8 cellular contexts compared by ENCODE assay signal in the genomic region with DNA sequence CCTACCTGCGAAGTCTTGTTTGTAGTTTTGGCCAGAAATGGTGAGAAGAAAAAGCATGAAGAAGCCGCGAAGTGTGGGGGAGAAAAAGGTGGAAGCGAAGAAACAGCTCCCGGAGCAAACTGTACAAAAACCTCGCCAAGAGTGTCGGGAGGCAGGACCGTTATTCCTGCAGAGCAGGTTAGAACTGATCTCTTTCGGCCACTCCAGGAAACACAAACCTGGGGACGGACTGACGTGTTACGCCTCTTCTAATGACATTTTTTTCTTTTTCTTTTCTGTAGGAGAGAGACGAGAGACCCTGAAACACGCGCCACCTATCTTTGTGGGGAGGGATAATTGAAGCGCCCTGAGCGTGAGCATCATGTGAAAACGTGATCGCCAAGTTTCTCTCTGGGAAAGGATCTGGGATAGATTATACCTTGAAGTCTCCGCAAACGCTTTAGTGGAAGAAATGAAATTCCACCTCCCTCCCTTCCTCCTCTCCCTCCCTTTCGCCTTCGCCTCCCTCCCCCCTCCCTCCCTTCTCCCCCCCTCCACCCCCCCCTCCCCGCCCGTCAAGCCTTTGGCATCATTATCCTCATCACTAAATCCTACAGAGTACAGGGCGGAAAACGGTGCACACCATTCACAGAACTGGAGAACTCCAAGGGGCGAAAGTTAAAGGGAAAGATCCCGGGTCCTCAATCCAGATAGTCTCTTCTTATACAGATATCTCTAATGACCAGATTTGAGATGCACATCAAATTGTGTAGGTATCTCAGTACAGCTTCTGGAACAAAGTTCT. TPM values are rescaled to one million over a fixed set of nuclear protein-coding genes. Genes with fewer than 3 reads are reported as not detected.
DNase-seq lines count a peak whose midpoint lies in the region; ATAC-seq and TF ChIP-seq lines count a peak whose summit lies in the region.

A gene (minus strand): TSS at position 186 of the 784 bp plus-strand sequence. CDS start 2,769 bp downstream, outside the sequence.

- peak; percentile 53 for TF ChIP-seq POLR2A in right lobe of liver (IDR thresholded peaks at IDR 0.05)

- no peaks in the 10 kb centered on the region for H3K9me3 ChIP-seq in SJSA1 (replicated peaks)
- no peaks in the 10 kb centered on the region for H3K9me3 ChIP-seq in right lobe of liver
- H3K9me3 ChIP-seq in stomach smooth muscle (ENCODE audit: control insufficient read depth in 2 of 2, low read length in 2 of 2): no peaks in the 10 kb centered on the region

- WGBS in right lobe of liver (ENCODE audit: insufficient coverage, low coverage, low lambda C conversion rate, missing lambda C conversion rate): under 1% methylated on average over 27 of the region's 29 CpGs

- TF ChIP-seq CTCF in HFF-Myc (IDR thresholded peaks at IDR 0.05; ENCODE audit: low read depth, low read length, missing control alignments) (peak; percentile 76), dorsolateral prefrontal cortex (IDR thresholded peaks at IDR 0.05 in 54 of 56, conservative IDR thresholded peaks at IDR 0.05 in 2 of 56; ENCODE audit: low read depth in 1 of 56, partially characterized antibody in 56 of 56) (peak in 54 of 56 donors; percentile 32 to 74 (median 58)), right lobe of liver (IDR thresholded peaks at IDR 0.05) (peak; percentile 29 to 36 (median 32))

- peak within 1 kb of the TSS; percentile 79 to 82 for H3K9ac ChIP-seq in stomach smooth muscle (ENCODE audit: low read length in 2 of 2)

- ATAC-seq in right lobe of liver (peak; percentile 20 to 33 (median 26)), GM19023 (IDR thresholded peaks at IDR 0.05; ENCODE audit: unreplicated experiment) (no peak)

- H3K4me1 ChIP-seq in SJSA1 (replicated peaks): peaks cover 39% of the 10 kb centered on the region
- peaks cover 0 to 4% (median 0%) of the 10 kb centered on the region in 4 donors for H3K4me1 ChIP-seq in right lobe of liver
- H3K4me1 ChIP-seq in stomach smooth muscle (ENCODE audit: control insufficient read depth, insufficient read depth, low read length): peaks cover 11% of the 10 kb centered on the region

- peaks cover 8% of the 10 kb centered on the region for H3K36me3 ChIP-seq in SJSA1
- no peaks in the 10 kb centered on the region for H3K36me3 ChIP-seq in right lobe of liver
- no peaks in the 10 kb centered on the region for H3K36me3 ChIP-seq in stomach smooth muscle (ENCODE audit: control insufficient read depth in 2 of 2, insufficient read depth in 2 of 2, low read length in 2 of 2)

- peak within 1 kb of the TSS; percentile 100 for H3K27ac ChIP-seq in SJSA1
- peak within 1 kb of the TSS; percentile 95 to 100 (median 100) for H3K27ac ChIP-seq in dorsolateral prefrontal cortex
- H3K27ac ChIP-seq in right lobe of liver: peak within 1 kb of the TSS; percentile 84 to 96 (median 89)
- peak within 1 kb of the TSS; percentile 73 for H3K27ac ChIP-seq in stomach smooth muscle (ENCODE audit: low read length)

- intact Hi-C loops in dorsolateral prefrontal cortex (cut with DNase I) (loop anchor here (2.0 to 10.0 kb wide), 9 partner anchors 187 to 1235 kb away; a partner anchor contains a TSS), right lobe of liver (cut with DNase I) (no loop called here)

- H3K4me3 ChIP-seq in HFF-Myc (replicated peaks; ENCODE audit: low read depth, low read length) (peak within 1 kb of the TSS; percentile 65), SJSA1 (peak within 1 kb of the TSS; percentile 95), dorsolateral prefrontal cortex (peak within 1 kb of the TSS; percentile 57 to 100 (median 85)), right lobe of liver (peak within 1 kb of the TSS; percentile 31 to 57 (median 51)), stomach smooth muscle (ENCODE audit: low read length in 2 of 2) (peak within 1 kb of the TSS; percentile 76 to 83)

- DNase-seq in CD1c-positive myeloid dendritic cell (ENCODE audit: extremely low spot score) (peak; percentile 73), HFF-Myc (ENCODE audit: extremely low read depth, low read depth) (peak; percentile 91), SJSA1 (ENCODE audit: low read depth in 1 of 2, low spot score in 2 of 2) (peak; percentile 60 to 84), dorsolateral prefrontal cortex (peak in 4 of 10 donors; percentile 54 to 75 (median 60)), right lobe of liver (peak in 1 of 3 donors; percentile 30), SW 1271 (lab: John Stamatoyannopoulos, UW) (no peak)

- no peaks in the 10 kb centered on the region for H3K27me3 ChIP-seq in SJSA1 (replicated peaks)
- H3K27me3 ChIP-seq in dorsolateral prefrontal cortex: no peaks in the 10 kb centered on the region
- H3K27me3 ChIP-seq in right lobe of liver: peaks cover 0 to 4% of the 10 kb centered on the region in 2 donors
- peaks cover 28 to 67% of the 10 kb centered on the region in 2 donors for H3K27me3 ChIP-seq in stomach smooth muscle (ENCODE audit: control insufficient read depth in 1 of 2, insufficient read depth in 2 of 2, low read length in 2 of 2)

RNA-seq across cellular contexts. Expression of the gene that starts here (rescaled TPM):
- 40.0 and 48.0 TPM in 2 replicates for total RNA-seq in SJSA1 (2014; rRNA removed; shearing (Covaris generic))
- 100 to 1,000 TPM; 160 to 942 (median 318) TPM for total RNA-seq in dorsolateral prefrontal cortex
- total RNA-seq in right lobe of liver: 10 to 100 TPM; 13.5 to 35.9 (median 21.7) TPM

Comparison
In these comparisons a context has a peak if more than half of its experiments do, and no peak if none do; other contexts are left out.
1. DNase-seq: peak in CD1c-positive myeloid dendritic cell (single experiment), HFF-Myc (single experiment) and SJSA1 (2 of 2); none in SW 1271 (0 of 2).
2. intact Hi-C loops: an anchor here in dorsolateral prefrontal cortex (2.0 to 10.0 kb wide); none called in right lobe of liver.
3. Peak in every context shown above with its lines, with median percentiles within 50 percentile points of each other: H3K4me3 ChIP-seq, CTCF ChIP-seq and H3K27ac ChIP-seq.